ENCODE assay signal across 23 cellular contexts in genomic region chr5:60437308-60437707, GRCh38.
A peak's percentile ranks its signal among the peaks of the same experiment; 100 is the strongest.
DNase-seq lines count a peak whose midpoint lies in the region; ATAC-seq and TF ChIP-seq lines count a peak whose summit lies in the region.
"Had no signal": no experiment of that assay in that cellular context is flagged by ENCODE, and none has a peak within 500 bp of the region (broad histone marks: within the 10 kb centered on the region; RNA-seq: fewer than 3 reads in every experiment).

No MANE protein-coding gene starts in this region.

- peak; percentile 18 for DNase-seq in foreskin melanocyte
- no peak for DNase-seq in GF-D8 (lab: John Stamatoyannopoulos, UW)
- no peak for DNase-seq in BE2C
- DNase-seq in SK-N-DZ (ENCODE audit: low spot score), result no peak
- DNase-seq: Caco-2; CD4-positive, alpha-beta memory T cell; DMS153; H7; HFFc6; NCI-H1092 treated with DMSO at 0.1 percent for 48 hours; NCI-H146; NCI-H2029; NCI-H226; NCI-H510A treated with DMSO at 0.1 percent for 48 hours; NCI-H748 treated with DMSO at 0.1 percent for 48 hours; NK-92 treated with Interleukin-12 subunit alpha and Interleukin-12 subunit beta, amount 100 ng/mL, for 24 hours; T-cell had no signal

- TF ChIP-seq CTCF in BE2C (IDR thresholded peaks at IDR 0.05; ENCODE audit: low read depth, low read length), result no peak

- no peaks in the 10 kb centered on the region for H3K27me3 ChIP-seq in BE2C

- ATAC-seq in GM18511 (IDR thresholded peaks at IDR 0.05; ENCODE audit: unreplicated experiment) (peak; percentile 41), GM21367 (IDR thresholded peaks at IDR 0.05; ENCODE audit: unreplicated experiment) (peak; percentile 39), HG03378 (IDR thresholded peaks at IDR 0.05; ENCODE audit: unreplicated experiment) (peak; percentile 24)
- ATAC-seq: HepG2, K562, Panc1, T-cell had no signal

- no peaks in the 10 kb centered on the region for H3K9me3 ChIP-seq in BE2C
- H3K9me3 ChIP-seq: Caco-2 had no signal

- H3K4me3 ChIP-seq in BE2C (ENCODE audit: low read depth, low read length), result no peak overlapping the region
- H3K4me3 ChIP-seq: K562 had no signal

- no peaks in the 10 kb centered on the region for H3K4me1 ChIP-seq in BE2C
- H3K4me1 ChIP-seq: Caco-2 had no signal

- no peaks in the 10 kb centered on the region for H3K36me3 ChIP-seq in BE2C
